16 cellular contexts compared by ENCODE assay signal in genomic region chr11:127567237-127567932, GRCh38.
DNase-seq lines count a peak whose midpoint lies in the region; ATAC-seq, FAIRE-seq and TF ChIP-seq lines count a peak whose summit lies in the region.
"Had no signal": no experiment of that assay in that cellular context is flagged by ENCODE, and none has a peak within 500 bp of the region (broad histone marks: within the 10 kb centered on the region; RNA-seq: fewer than 3 reads in every experiment).

No MANE protein-coding gene starts in this region.

- H3K36me3 Mint-ChIP-seq in GM23338 (ENCODE audit: low read depth) (no peaks in the 10 kb centered on the region), neural progenitor cell (no peaks in the 10 kb centered on the region)
- no peaks in the 10 kb centered on the region for H3K36me3 Mint-ChIP-seq in stimulated activated memory B cell treated with anti-CD40 and anti-IgM and Interleukin-4, amounts not matched to agents 10 μg/mL and 1 μg/mL and 100 μg/mL, for 72 hours
- H3K36me3 Mint-ChIP-seq in CD8-positive, alpha-beta memory T cell = no peaks in the 10 kb centered on the region
- H3K36me3 Mint-ChIP-seq: CD4-positive, alpha-beta memory T cell had no signal

- H3K27me3 Mint-ChIP-seq in GM23338 (ENCODE audit: insufficient read depth, low read depth, poor library complexity) = no peaks in the 10 kb centered on the region
- no peaks in the 10 kb centered on the region for H3K27me3 Mint-ChIP-seq in neural progenitor cell (ENCODE audit: insufficient read depth, low read depth)
- no peaks in the 10 kb centered on the region for H3K27me3 Mint-ChIP-seq in stimulated activated memory B cell treated with anti-CD40 and anti-IgM and Interleukin-4, amounts not matched to agents 10 μg/mL and 1 μg/mL and 100 μg/mL, for 72 hours
- no peaks in the 10 kb centered on the region for H3K27me3 Mint-ChIP-seq in CD8-positive, alpha-beta memory T cell

- H4K5ac ChIP-seq in H1 (ENCODE audit: insufficient read length, low read depth, low read length) = no peak overlapping the region

- CTCF ChIA-PET in H1 (lab: Charles Lee; ENCODE audit: partially characterized antibody) = interaction anchor here (0.8 to 1.3 kb wide), 2 partner anchors 96 to 367 kb away, joined by 3 read pairs; no protein-coding TSS in a partner anchor
- CTCF ChIA-PET in CD8-positive, alpha-beta memory T cell (lab: Charles Lee) = no interaction called here

- H3K23ac ChIP-seq in H1 (ENCODE audit: insufficient read length) = no peak overlapping the region

- no peak for TF ChIP-seq CTCF in GM23338 (conservative IDR thresholded peaks at IDR 0.05; ENCODE audit: low read depth in 2 of 2)
- TF ChIP-seq CTCF in H1 (IDR thresholded peaks at IDR 0.05; ENCODE audit: control extremely low read depth in 1 of 3, insufficient read depth in 1 of 3, low read depth in 1 of 3, low read length in 3 of 3) = no peak
- no peak for TF ChIP-seq CTCF in neural progenitor cell (IDR thresholded peaks at IDR 0.05)

- H3K4me2 ChIP-seq in GM23338 (no peak overlapping the region), H1 (ENCODE audit: insufficient read depth in 1 of 2, low read depth in 2 of 2, low read length in 2 of 2) (peak overlapping the region in 1 of 2 experiments; percentile 19; a peak in 2 of 4 replicates), neural progenitor cell (no peak overlapping the region)
- H3K4me2 ChIP-seq: A549 had no signal

- H3K79me2 ChIP-seq in GM23338 (replicated peaks; ENCODE audit: insufficient read depth) (no peaks in the 10 kb centered on the region), H1 (ENCODE audit: control insufficient read depth in 1 of 2, insufficient read depth in 2 of 2, low read length in 2 of 2) (no peaks in the 10 kb centered on the region), neural progenitor cell (ENCODE audit: low read depth) (no peaks in the 10 kb centered on the region)

- no peak overlapping the region for H4K91ac ChIP-seq in H1 (replicated peaks; ENCODE audit: insufficient read length, low read length)

- H2AK5ac ChIP-seq in H1 (ENCODE audit: low read depth, low read length) = no peak overlapping the region

- H3K4me3 Mint-ChIP-seq in GM23338 (no peak overlapping the region), neural progenitor cell (no peak overlapping the region)
- H3K4me3 Mint-ChIP-seq in stimulated activated memory B cell treated with anti-CD40 and anti-IgM and Interleukin-4, amounts not matched to agents 10 μg/mL and 1 μg/mL and 100 μg/mL, for 72 hours = no peak overlapping the region
- H3K4me3 Mint-ChIP-seq in CD8-positive, alpha-beta memory T cell = no peak overlapping the region
- H3K4me3 Mint-ChIP-seq: CD4-positive, alpha-beta memory T cell had no signal

- H3K36me3 ChIP-seq in GM23338 (ENCODE audit: insufficient read depth) = no peaks in the 10 kb centered on the region
- H3K36me3 ChIP-seq in HUES48 (ENCODE audit: control insufficient read depth, insufficient read depth, low read length) = no peaks in the 10 kb centered on the region
- no peaks in the 10 kb centered on the region for H3K36me3 ChIP-seq in H1 (ENCODE audit: control insufficient read depth in 2 of 4, insufficient read depth in 4 of 4, low read length in 3 of 4)
- no peaks in the 10 kb centered on the region for H3K36me3 ChIP-seq in neural progenitor cell
- no peaks in the 10 kb centered on the region for H3K36me3 ChIP-seq in CD8-positive, alpha-beta memory T cell (ENCODE audit: insufficient read depth, low read length)
- H3K36me3 ChIP-seq: BE2C had no signal

- no peak overlapping the region for H2AFZ ChIP-seq in GM23338
- no peak overlapping the region for H2AFZ ChIP-seq in H1 (ENCODE audit: low read length)
- no peak overlapping the region for H2AFZ ChIP-seq in neural progenitor cell (replicated peaks)

- no peak overlapping the region for H2BK5ac ChIP-seq in H1 (ENCODE audit: low read depth, low read length)

- no peak overlapping the region for H3K4me3 ChIP-seq in GM23338
- no peak overlapping the region for H3K4me3 ChIP-seq in HUES48 (ENCODE audit: low read depth, low read length)
- H3K4me3 ChIP-seq in H1 (ENCODE audit: extremely low read depth in 1 of 4, insufficient read depth in 2 of 4, low read depth in 3 of 4, low read length in 4 of 4) = no peak overlapping the region
- H3K4me3 ChIP-seq in neural progenitor cell = no peak overlapping the region
- no peak overlapping the region for H3K4me3 ChIP-seq in CD8-positive, alpha-beta memory T cell (ENCODE audit: low read length)
- H3K4me3 ChIP-seq: A549 had no signal

- no peak for TF ChIP-seq EP300 in H1 (IDR thresholded peaks at IDR 0.05; ENCODE audit: borderline replicate concordance in 1 of 2, low read depth in 2 of 2, low read length in 2 of 2)

- no peak for FAIRE-seq in H1 (lab: Jason Lieb, UNC)
- FAIRE-seq: A549, GM12892, GM19239 had no signal

- H3F3A ChIP-seq in GM23338 (replicated peaks; ENCODE audit: low read depth) (no peaks in the 10 kb centered on the region), neural progenitor cell (ENCODE audit: low read depth) (no peaks in the 10 kb centered on the region)

- no peak overlapping the region for H3K56ac ChIP-seq in H1 (replicated peaks; ENCODE audit: insufficient read length, low read depth, low read length)

- no peaks in the 10 kb centered on the region for H3K79me1 ChIP-seq in H1 (ENCODE audit: low read depth, low read length)

- no peaks in the 10 kb centered on the region for H3K9me2 ChIP-seq in GM23338 (ENCODE audit: insufficient read depth)

- no peak overlapping the region for H2BK120ac ChIP-seq in H1 (replicated peaks; ENCODE audit: low read depth, low read length)

- no peak overlapping the region for H3K9ac ChIP-seq in HUES48 (ENCODE audit: low read depth, low read length)
- H3K9ac ChIP-seq in H1 (replicated peaks in 1 of 4; ENCODE audit: extremely low read depth in 1 of 4, low read depth in 3 of 4, low read length in 3 of 4) = no peak overlapping the region
- no peak overlapping the region for H3K9ac ChIP-seq in neural progenitor cell

- H4K8ac ChIP-seq in H1 (ENCODE audit: extremely low read depth, insufficient read depth, low read length) = no peak overlapping the region

- no peak overlapping the region for H3K14ac ChIP-seq in H1 (ENCODE audit: insufficient read length)

- DNase-seq in GM23338 (ENCODE audit: low spot score) (peak; percentile 63), H1 (ENCODE audit: low read depth in 1 of 2, low spot score in 2 of 2) (no peak), neural progenitor cell (ENCODE audit: low spot score) (peak; percentile 2), D341Med (ENCODE audit: low spot score) (no peak)
- DNase-seq in CD8-positive, alpha-beta memory T cell = no peak
- DNase-seq: BE2C; CD4-positive, alpha-beta memory T cell; COR-L47; DND-41; GDM1 had no signal

- no peak overlapping the region for H2BK12ac ChIP-seq in H1 (ENCODE audit: low read depth, low read length)

- no peak overlapping the region for H3K4ac ChIP-seq in H1 (replicated peaks; ENCODE audit: insufficient read length, low read depth, low read length)

- H3K18ac ChIP-seq in H1 (ENCODE audit: extremely low read depth, low read length) = no peak overlapping the region

- H3K27me3 ChIP-seq in GM23338 (ENCODE audit: insufficient read depth) (no peaks in the 10 kb centered on the region), HUES48 (ENCODE audit: control insufficient read depth, insufficient read depth, low read length) (no peaks in the 10 kb centered on the region), H1 (replicated peaks in 1 of 4; ENCODE audit: control insufficient read depth in 3 of 4, extremely low read depth in 1 of 4, insufficient read depth in 3 of 4, low read length in 3 of 4) (no peaks in the 10 kb centered on the region), neural progenitor cell (no peaks in the 10 kb centered on the region)
- H3K27me3 ChIP-seq in CD8-positive, alpha-beta memory T cell (ENCODE audit: insufficient read depth, low read length, poor library complexity, severe bottlenecking) = no peaks in the 10 kb centered on the region
- H3K27me3 ChIP-seq: BE2C had no signal

- H3K27ac Mint-ChIP-seq in GM23338 (peak overlapping the region; percentile 73), neural progenitor cell (no peak overlapping the region)
- H3K27ac Mint-ChIP-seq in stimulated activated memory B cell treated with anti-CD40 and anti-IgM and Interleukin-4, amounts not matched to agents 10 μg/mL and 1 μg/mL and 100 μg/mL, for 72 hours = no peak overlapping the region
- H3K27ac Mint-ChIP-seq in CD8-positive, alpha-beta memory T cell = no peak overlapping the region
- H3K27ac Mint-ChIP-seq: CD4-positive, alpha-beta memory T cell had no signal

- 39% methylated on average over 2 of the region's 2 CpGs; no CpG with 5 or more reads in 1 of the 2 experiments for WGBS in H1 (ENCODE audit: extremely low coverage in 1 of 2, insufficient coverage in 1 of 2, insufficient read length in 1 of 2, insufficient replicate concordance in 2 of 2, low coverage in 1 of 2, low lambda C conversion rate in 2 of 2, missing lambda C conversion rate in 1 of 2), 2 experiments

- no peak for TF ChIP-seq RAD21 in H1 (IDR thresholded peaks at IDR 0.05 in 1 of 2, conservative IDR thresholded peaks at IDR 0.05 in 1 of 2; ENCODE audit: low read depth in 2 of 2, low read length in 2 of 2)

- H4K20me1 ChIP-seq in GM23338 (replicated peaks; ENCODE audit: insufficient read depth) (no peaks in the 10 kb centered on the region), H1 (replicated peaks in 1 of 2; ENCODE audit: control insufficient read depth in 1 of 2, insufficient read depth in 2 of 2, low read length in 2 of 2) (no peaks in the 10 kb centered on the region), neural progenitor cell (ENCODE audit: low read depth) (no peaks in the 10 kb centered on the region)

- H2BK15ac ChIP-seq in H1 (ENCODE audit: low read length) = no peak overlapping the region

- no peaks in the 10 kb centered on the region for H3K9me3 Mint-ChIP-seq in GM23338
- peaks cover 13% of the 10 kb centered on the region for H3K9me3 Mint-ChIP-seq in neural progenitor cell
- peaks cover 8% of the 10 kb centered on the region for H3K9me3 Mint-ChIP-seq in stimulated activated memory B cell treated with anti-CD40 and anti-IgM and Interleukin-4, amounts not matched to agents 10 μg/mL and 1 μg/mL and 100 μg/mL, for 72 hours
- peaks cover 0 to 8% (median 0%) of the 10 kb centered on the region in 5 donors for H3K9me3 Mint-ChIP-seq in CD8-positive, alpha-beta memory T cell

- H3K23me2 ChIP-seq in H1 (ENCODE audit: low read depth, low read length) = no peaks in the 10 kb centered on the region

- no peak for TF ChIP-seq POLR2A in H1 (IDR thresholded peaks at IDR 0.05; ENCODE audit: control extremely low read depth in 1 of 2, low read depth in 2 of 2, low read length in 2 of 2)

- peaks cover 26% of the 10 kb centered on the region for H3K4me1 Mint-ChIP-seq in GM23338
- H3K4me1 Mint-ChIP-seq in neural progenitor cell = peaks cover 6% of the 10 kb centered on the region
- no peaks in the 10 kb centered on the region for H3K4me1 Mint-ChIP-seq in stimulated activated memory B cell treated with anti-CD40 and anti-IgM and Interleukin-4, amounts not matched to agents 10 μg/mL and 1 μg/mL and 100 μg/mL, for 72 hours
- H3K4me1 Mint-ChIP-seq in CD8-positive, alpha-beta memory T cell = no peaks in the 10 kb centered on the region
- H3K4me1 Mint-ChIP-seq: CD4-positive, alpha-beta memory T cell had no signal

- H3K27ac ChIP-seq in GM23338 (ENCODE audit: low read depth) = peak overlapping the region; percentile 40; the same call in 1 of the 2 replicates
- H3K27ac ChIP-seq in HUES48 (ENCODE audit: low read depth, low read length) = peak overlapping the region; percentile 14
- H3K27ac ChIP-seq in H1 (ENCODE audit: low read depth, low read length) = no peak overlapping the region
- H3K27ac ChIP-seq in neural progenitor cell = no peak overlapping the region
- no peak overlapping the region for H3K27ac ChIP-seq in CD8-positive, alpha-beta memory T cell (ENCODE audit: low read depth, low read length)
- H3K27ac ChIP-seq: A549, C4-2B had no signal

- H3K4me1 ChIP-seq in GM23338 (ENCODE audit: insufficient read depth) (peaks cover 7% of the 10 kb centered on the region), HUES48 (ENCODE audit: control insufficient read depth, insufficient read depth, low read length) (peaks cover 18% of the 10 kb centered on the region), H1 (replicated peaks in 1 of 4; ENCODE audit: control insufficient read depth in 3 of 4, insufficient read depth in 4 of 4, low read length in 3 of 4) (peaks cover 0 to 2% (median 0%) of the 10 kb centered on the region in 4 experiments; a peak in 3 of 7 replicates), neural progenitor cell (peaks cover 13% of the 10 kb centered on the region)
- H3K4me1 ChIP-seq in CD8-positive, alpha-beta memory T cell (ENCODE audit: insufficient read depth, low read length) = no peaks in the 10 kb centered on the region
- H3K4me1 ChIP-seq: A549, BE2C had no signal

- ATAC-seq in GM23338 = peak; percentile 73
- ATAC-seq in stimulated activated memory B cell treated with anti-CD40 and anti-IgM and Interleukin-4, amounts not matched to agents 10 μg/mL and 1 μg/mL and 100 μg/mL, for 72 hours = no peak
- ATAC-seq: A549 had no signal

- POLR2A ChIA-PET in H1 (lab: Charles Lee; ENCODE audit: partially characterized antibody) = interaction anchor here (0.5 kb wide), 1 partner anchor 9 kb away, joined by 3 read pairs; no protein-coding TSS in a partner anchor
- POLR2A ChIA-PET in CD8-positive, alpha-beta memory T cell (lab: Charles Lee) = no interaction called here

- no peak overlapping the region for H2BK20ac ChIP-seq in H1 (ENCODE audit: low read length)

- H3K9me3 ChIP-seq in HUES48 (ENCODE audit: control insufficient read depth, insufficient read depth, low read length) = no peaks in the 10 kb centered on the region
- H3K9me3 ChIP-seq in H1 (ENCODE audit: insufficient read depth in 2 of 2, low read depth in 1 of 2, low read length in 1 of 2) = no peaks in the 10 kb centered on the region
- H3K9me3 ChIP-seq in neural progenitor cell (ENCODE audit: low read depth) = no peaks in the 10 kb centered on the region
- no peaks in the 10 kb centered on the region for H3K9me3 ChIP-seq in CD8-positive, alpha-beta memory T cell (ENCODE audit: low read length)
- H3K9me3 ChIP-seq: A549, BE2C had no signal

Comparison
In these comparisons a context has a peak if more than half of its experiments do, and no peak if none do; other contexts are left out.
1. DNase-seq: peak in GM23338 (single experiment) and neural progenitor cell (single experiment); none in H1 (0 of 2), CD8-positive, alpha-beta memory T cell (0 of 5) and D341Med (single experiment).
2. H3K27ac ChIP-seq: peak in GM23338 (single experiment) and HUES48 (single experiment); none in H1 (single experiment), neural progenitor cell (single experiment) and CD8-positive, alpha-beta memory T cell (single experiment).